ENCODE assay signal across 8 cellular contexts in genomic region chr4:145178740-145179139, GRCh38. TPM values are rescaled to one million over a fixed set of nuclear protein-coding genes. Genes with fewer than 3 reads are reported as not detected.
DNase-seq lines count a peak whose midpoint lies in the region; ATAC-seq, FAIRE-seq and TF ChIP-seq lines count a peak whose summit lies in the region.

No MANE protein-coding gene starts in this region.

- no peaks in the 10 kb centered on the region for H3K9me3 ChIP-seq in H1 (ENCODE audit: insufficient read depth in 2 of 2, low read depth in 1 of 2, low read length in 1 of 2)
- no peaks in the 10 kb centered on the region for H3K9me3 ChIP-seq in neuron (ENCODE audit: low read length)

- H3K18ac ChIP-seq in H1 (ENCODE audit: extremely low read depth, low read length), result no peak overlapping the region

- TF ChIP-seq RAD21 in H1 (IDR thresholded peaks at IDR 0.05 in 1 of 2, conservative IDR thresholded peaks at IDR 0.05 in 1 of 2; ENCODE audit: low read depth in 2 of 2, low read length in 2 of 2), result no peak

- WGBS in H1 (ENCODE audit: extremely low coverage in 1 of 2, insufficient coverage in 1 of 2, insufficient read length in 1 of 2, insufficient replicate concordance in 2 of 2, low coverage in 1 of 2, low lambda C conversion rate in 2 of 2, missing lambda C conversion rate in 1 of 2), 2 experiments, result 7% methylated on average over 4 of the region's 4 CpGs; no CpG with 5 or more reads in 1 of the 2 experiments

- peak overlapping the region in 2 of 4 experiments; percentile 48 to 50; a peak in 3 of 7 replicates for H3K9ac ChIP-seq in H1 (replicated peaks in 1 of 4; ENCODE audit: extremely low read depth in 1 of 4, low read depth in 3 of 4, low read length in 3 of 4)

- peaks cover 17 to 57% of the 10 kb centered on the region in 2 experiments for H3K79me2 ChIP-seq in H1 (ENCODE audit: control insufficient read depth in 1 of 2, insufficient read depth in 2 of 2, low read length in 2 of 2)

- H3K4me1 ChIP-seq in H1 (replicated peaks in 1 of 4; ENCODE audit: control insufficient read depth in 3 of 4, insufficient read depth in 4 of 4, low read length in 3 of 4) (peaks cover 0 to 3% (median 1%) of the 10 kb centered on the region in 4 experiments; a peak in 4 of 7 replicates), neuron (ENCODE audit: insufficient read depth, low read length) (peaks cover 23% of the 10 kb centered on the region)

- H3K4me2 ChIP-seq in H1 (ENCODE audit: insufficient read depth in 1 of 2, low read depth in 2 of 2, low read length in 2 of 2), result peak overlapping the region; percentile 87 to 97

- TF ChIP-seq POLR2A in H1 (IDR thresholded peaks at IDR 0.05; ENCODE audit: control extremely low read depth in 1 of 2, low read depth in 2 of 2, low read length in 2 of 2), result no peak

- TF ChIP-seq CTCF in H1 (IDR thresholded peaks at IDR 0.05; ENCODE audit: control extremely low read depth in 1 of 3, insufficient read depth in 1 of 3, low read depth in 1 of 3, low read length in 3 of 3), result no peak

- ATAC-seq in GM19328 (IDR thresholded peaks at IDR 0.05; ENCODE audit: unreplicated experiment) (no peak), GM21423 (IDR thresholded peaks at IDR 0.05; ENCODE audit: unreplicated experiment) (no peak)

- H2AFZ ChIP-seq in H1 (ENCODE audit: low read length) (no peak overlapping the region), neuron (ENCODE audit: low read depth, low read length) (no peak overlapping the region)

- H2BK120ac ChIP-seq in H1 (replicated peaks; ENCODE audit: low read depth, low read length), result no peak overlapping the region

- FAIRE-seq in H1 (lab: Jason Lieb, UNC) (no peak), frontal cortex (lab: Jason Lieb, UNC) (no peak)

- peaks cover 2 to 7% of the 10 kb centered on the region in 2 experiments for H4K20me1 ChIP-seq in H1 (replicated peaks in 1 of 2; ENCODE audit: control insufficient read depth in 1 of 2, insufficient read depth in 2 of 2, low read length in 2 of 2)

- H3K36me3 ChIP-seq in H1 (ENCODE audit: control insufficient read depth in 2 of 4, insufficient read depth in 4 of 4, low read length in 3 of 4), result peaks cover 0 to 7% (median under 1%) of the 10 kb centered on the region in 4 experiments; a peak in 2 of 8 replicates
- H3K36me3 ChIP-seq in neuron (ENCODE audit: insufficient read depth, low read length), result peaks cover 10% of the 10 kb centered on the region

- H3K23ac ChIP-seq in H1 (ENCODE audit: insufficient read length), result no peak overlapping the region

- no peaks in the 10 kb centered on the region for H3K27me3 ChIP-seq in H1 (replicated peaks in 1 of 4; ENCODE audit: control insufficient read depth in 3 of 4, extremely low read depth in 1 of 4, insufficient read depth in 3 of 4, low read length in 3 of 4)
- H3K27me3 ChIP-seq in neuron (ENCODE audit: insufficient read depth, low read length), result no peaks in the 10 kb centered on the region

- H2BK5ac ChIP-seq in H1 (ENCODE audit: low read depth, low read length), result no peak overlapping the region

- H3K27ac ChIP-seq in H1 (ENCODE audit: low read depth, low read length), result no peak overlapping the region

- no peak overlapping the region for H4K91ac ChIP-seq in H1 (replicated peaks; ENCODE audit: insufficient read length, low read length)

- H2AK5ac ChIP-seq in H1 (ENCODE audit: low read depth, low read length), result no peak overlapping the region

- H3K4ac ChIP-seq in H1 (replicated peaks; ENCODE audit: insufficient read length, low read depth, low read length), result no peak overlapping the region

- H4K5ac ChIP-seq in H1 (ENCODE audit: insufficient read length, low read depth, low read length), result no peak overlapping the region

- H4K8ac ChIP-seq in H1 (ENCODE audit: extremely low read depth, insufficient read depth, low read length), result no peak overlapping the region

- no peak overlapping the region for H2BK20ac ChIP-seq in H1 (ENCODE audit: low read length)

- POLR2A ChIA-PET in H1 (lab: Charles Lee; ENCODE audit: partially characterized antibody), result interaction anchor here (0.6 to 1.4 kb wide), 3 partner anchors 22 to 1032 kb away, joined by 3 read pairs; no protein-coding TSS in a partner anchor

- DNase-seq in OCI-M1 (lab: John Stamatoyannopoulos, UW) (peak; percentile 72), H1 (ENCODE audit: low read depth in 1 of 2, low spot score in 2 of 2) (no peak), NCI-H2081 (lab: John Stamatoyannopoulos, UW) (no peak), frontal cortex (ENCODE audit: low spot score in 2 of 2) (no peak)

- H2BK15ac ChIP-seq in H1 (ENCODE audit: low read length), result no peak overlapping the region

- peak overlapping the region; percentile 100 for H3K4me3 ChIP-seq in GM08714 (ENCODE audit: low read length)
- peak overlapping the region; percentile 67 to 88 (median 81) for H3K4me3 ChIP-seq in H1 (ENCODE audit: extremely low read depth in 1 of 4, insufficient read depth in 2 of 4, low read depth in 3 of 4, low read length in 4 of 4)
- H3K4me3 ChIP-seq in neuron (ENCODE audit: low read length), result peak overlapping the region; percentile 91

- H2BK12ac ChIP-seq in H1 (ENCODE audit: low read depth, low read length), result no peak overlapping the region

- H3K56ac ChIP-seq in H1 (replicated peaks; ENCODE audit: insufficient read length, low read depth, low read length), result no peak overlapping the region

- no peak overlapping the region for H3K14ac ChIP-seq in H1 (ENCODE audit: insufficient read length)

- H3K23me2 ChIP-seq in H1 (ENCODE audit: low read depth, low read length), result peaks cover 12% of the 10 kb centered on the region

- H3K79me1 ChIP-seq in H1 (ENCODE audit: low read depth, low read length), result no peaks in the 10 kb centered on the region

- CTCF ChIA-PET in H1 (lab: Charles Lee; ENCODE audit: partially characterized antibody), result interaction anchor here (0.6 to 1.1 kb wide), 3 partner anchors 358 to 441 kb away, joined by 3 to 4 read pairs (median 4); partner anchors contain the start of gene MMAA

- no peak for TF ChIP-seq EP300 in H1 (IDR thresholded peaks at IDR 0.05; ENCODE audit: borderline replicate concordance in 1 of 2, low read depth in 2 of 2, low read length in 2 of 2)

TF ChIP-seq in H1, 55 proteins besides CTCF, POLR2A, EP300 and RAD21:
- no peak for TF ChIP-seq ASH2L (IDR thresholded peaks at IDR 0.05; ENCODE audit: low read length)
- no peak for TF ChIP-seq TBP (IDR thresholded peaks at IDR 0.05; ENCODE audit: low read depth, low read length)
- no peak for TF ChIP-seq YY1 (IDR thresholded peaks at IDR 0.05; ENCODE audit: low read depth, low read length)
- TF ChIP-seq RFX5 (IDR thresholded peaks at IDR 0.05; ENCODE audit: borderline replicate concordance, low read depth, low read length), result no peak
- TF ChIP-seq CHD1 (IDR thresholded peaks at IDR 0.05; ENCODE audit: low read depth, low read length), result no peak
- no peak for TF ChIP-seq SP2 (IDR thresholded peaks at IDR 0.05; ENCODE audit: low read length)
- TF ChIP-seq SP1 (IDR thresholded peaks at IDR 0.05; ENCODE audit: low read depth, low read length), result no peak
- TF ChIP-seq SIRT6 (IDR thresholded peaks at IDR 0.05; ENCODE audit: low read length), result no peak

RNA-seq across cellular contexts. Expression of gene OTUD4, which starts 1.6 kb away (rescaled TPM):
- total RNA-seq in H1 (2021; fragmentation: NEBNext Ultra II Directional; extraction: Animal tissue kit (Norgen Biotek cat#: 25700)), result 50.0 and 57.0 TPM in 2 replicates
- 12.0 and 17.4 TPM in 2 replicates for polyA plus RNA-seq in H1 (2011; rRNA removed)
- polyA plus RNA-seq in H1 (2011; cell fraction: cytosol; rRNA removed), result 17.5 TPM
- polyA plus RNA-seq in H1 (2011; cell fraction: nucleus; rRNA removed), result 13.1 TPM
- polyA plus RNA-seq in H1 (2012, experiment 1 of 2), result 10.7 to 20.6 TPM (median 14.4 TPM) in 4 replicates
- polyA plus RNA-seq in H1 (2012, experiment 2 of 2), result 1.2 TPM
- 22.4 TPM for polyA plus RNA-seq in H1 (2013, experiment 1 of 2)
- 21.1 TPM for polyA plus RNA-seq in H1 (2013, experiment 2 of 2)
- 49.9 and 52.6 TPM in 2 replicates for polyA minus RNA-seq in H1 (2011; rRNA and poly(A)+ RNA removed)
- 26.8 TPM for polyA minus RNA-seq in H1 (2011; cell fraction: cytosol; rRNA and poly(A)+ RNA removed)
- polyA minus RNA-seq in H1 (2011; cell fraction: nucleus; rRNA and poly(A)+ RNA removed), result 48.6 TPM
- total RNA-seq in frontal cortex, result 33.4 TPM
